26 cellular contexts compared by ENCODE assay signal in the genomic region with DNA sequence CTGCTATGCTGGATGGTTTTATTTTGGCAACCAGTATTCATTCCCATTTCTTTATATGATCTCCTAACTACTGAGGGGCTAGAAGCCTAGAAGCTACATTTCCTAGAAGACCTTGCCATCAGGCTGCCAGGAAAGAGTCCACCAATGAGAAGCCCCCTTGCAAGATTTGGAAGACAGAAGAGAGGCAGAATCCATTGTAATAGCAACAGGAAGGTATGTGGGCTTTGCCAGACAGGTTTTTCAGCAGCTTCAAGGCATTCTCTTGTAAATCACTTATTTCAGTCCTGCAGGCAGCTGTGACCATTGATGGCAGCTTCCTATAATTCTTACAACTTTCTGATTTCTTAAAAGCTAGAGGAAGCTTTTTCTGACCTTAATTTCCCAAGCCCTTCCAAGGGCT.
"Had no signal": no experiment of that assay in that cellular context is flagged by ENCODE, and none has a peak within 500 bp of the region (broad histone marks: within the 10 kb centered on the region; RNA-seq: fewer than 3 reads in every experiment).

No MANE protein-coding gene starts in this region.

- H3K36me3 ChIP-seq: ascending aorta, cardiac muscle cell, colonic mucosa, esophagus squamous epithelium, heart right ventricle, left ventricle myocardium inferior, suprapubic skin, transverse colon had no signal

- ATAC-seq: heart right ventricle; mucosa of descending colon; natural killer cell treated with Interleukin-12 subunit alpha and Interleukin-12 subunit beta and Interleukin-15 and Interleukin-18, amount 100 ng/mL, for 72 hours; right cardiac atrium had no signal

- H3K36me3 Mint-ChIP-seq: activated naive CD8-positive, alpha-beta T cell treated with anti-CD3 and anti-CD28 coated beads for 36 hours; brain; natural killer cell treated with Interleukin-12 subunit alpha and Interleukin-12 subunit beta and Interleukin-15 and Interleukin-18, amount 100 ng/mL, for 72 hours had no signal

- H3K27me3 ChIP-seq: ascending aorta, cardiac muscle cell, colonic mucosa, suprapubic skin, transverse colon had no signal

- H3K4me1 Mint-ChIP-seq: activated naive CD8-positive, alpha-beta T cell treated with anti-CD3 and anti-CD28 coated beads for 36 hours; brain had no signal

- H3K9me3 ChIP-seq: ascending aorta, colonic mucosa, esophagus squamous epithelium, heart right ventricle, left ventricle myocardium inferior, mucosa of descending colon, suprapubic skin, transverse colon had no signal

- DNase-seq: activated CD4-positive, alpha-beta T cell treated with anti-CD3 and anti-CD28 coated beads for 4 hours; activated CD4-positive, alpha-beta T cell treated with anti-CD3 and anti-CD28 coated beads, Interleukin-2, amount 50 U/mL, for 48 hours; activated CD8-positive, alpha-beta memory T cell treated with anti-CD3 and anti-CD28 coated beads for 24 hours; activated effector memory CD4-positive, alpha-beta T cell treated with Interleukin-2 at 50 U/mL for 16 hours; activated naive CD4-positive, alpha-beta T cell treated with anti-CD3 and anti-CD28 coated beads for 36 hours; activated naive CD8-positive, alpha-beta T cell treated with anti-CD3 and anti-CD28 coated beads for 36 hours; cerebellar nuclear complex; colonic mucosa; effector CD8-positive, alpha-beta T cell; esophagus squamous epithelium; foreskin melanocyte; heart right ventricle; left ventricle myocardium inferior; mucosa of descending colon; right cardiac atrium; stimulated activated naive CD4-positive, alpha-beta T cell; T-helper 1 cell; transverse colon had no signal

- H3K4me3 ChIP-seq: ascending aorta, cardiac muscle cell, colonic mucosa, esophagus squamous epithelium, heart right ventricle, left ventricle myocardium inferior, lung, mucosa of descending colon, suprapubic skin, transverse colon had no signal

- H3K4me3 Mint-ChIP-seq: activated naive CD4-positive, alpha-beta T cell treated with anti-CD3 and anti-CD28 coated beads for 36 hours; activated naive CD8-positive, alpha-beta T cell treated with anti-CD3 and anti-CD28 coated beads for 36 hours; brain; natural killer cell treated with Interleukin-12 subunit alpha and Interleukin-12 subunit beta and Interleukin-15 and Interleukin-18, amount 100 ng/mL, for 72 hours; T-helper 2 cell treated with Interferon-gamma antibody and Interleukin-4, amounts not matched to agents 5 μg/mL and 100 μg/mL, for 36 hours had no signal

- H3K27ac Mint-ChIP-seq: activated naive CD4-positive, alpha-beta T cell treated with anti-CD3 and anti-CD28 coated beads for 36 hours; activated naive CD8-positive, alpha-beta T cell treated with anti-CD3 and anti-CD28 coated beads for 36 hours; brain; natural killer cell treated with Interleukin-12 subunit alpha and Interleukin-12 subunit beta and Interleukin-15 and Interleukin-18, amount 100 ng/mL, for 72 hours; T-helper 2 cell treated with Interferon-gamma antibody and Interleukin-4, amounts not matched to agents 5 μg/mL and 100 μg/mL, for 36 hours had no signal

- H3K4me1 ChIP-seq: ascending aorta, colonic mucosa, esophagus squamous epithelium, heart right ventricle, left ventricle myocardium inferior, suprapubic skin, transverse colon had no signal

- H3K27ac ChIP-seq: ascending aorta, cardiac muscle cell, colonic mucosa, epithelial cell of prostate, esophagus squamous epithelium, heart right ventricle, left ventricle myocardium inferior, suprapubic skin, transverse colon had no signal

- H3K9me3 Mint-ChIP-seq: activated naive CD4-positive, alpha-beta T cell treated with anti-CD3 and anti-CD28 coated beads for 36 hours; activated naive CD8-positive, alpha-beta T cell treated with anti-CD3 and anti-CD28 coated beads for 36 hours; natural killer cell treated with Interleukin-12 subunit alpha and Interleukin-12 subunit beta and Interleukin-15 and Interleukin-18, amount 100 ng/mL, for 72 hours; T-helper 2 cell treated with Interferon-gamma antibody and Interleukin-4, amounts not matched to agents 5 μg/mL and 100 μg/mL, for 36 hours had no signal
